In the genomic region with DNA sequence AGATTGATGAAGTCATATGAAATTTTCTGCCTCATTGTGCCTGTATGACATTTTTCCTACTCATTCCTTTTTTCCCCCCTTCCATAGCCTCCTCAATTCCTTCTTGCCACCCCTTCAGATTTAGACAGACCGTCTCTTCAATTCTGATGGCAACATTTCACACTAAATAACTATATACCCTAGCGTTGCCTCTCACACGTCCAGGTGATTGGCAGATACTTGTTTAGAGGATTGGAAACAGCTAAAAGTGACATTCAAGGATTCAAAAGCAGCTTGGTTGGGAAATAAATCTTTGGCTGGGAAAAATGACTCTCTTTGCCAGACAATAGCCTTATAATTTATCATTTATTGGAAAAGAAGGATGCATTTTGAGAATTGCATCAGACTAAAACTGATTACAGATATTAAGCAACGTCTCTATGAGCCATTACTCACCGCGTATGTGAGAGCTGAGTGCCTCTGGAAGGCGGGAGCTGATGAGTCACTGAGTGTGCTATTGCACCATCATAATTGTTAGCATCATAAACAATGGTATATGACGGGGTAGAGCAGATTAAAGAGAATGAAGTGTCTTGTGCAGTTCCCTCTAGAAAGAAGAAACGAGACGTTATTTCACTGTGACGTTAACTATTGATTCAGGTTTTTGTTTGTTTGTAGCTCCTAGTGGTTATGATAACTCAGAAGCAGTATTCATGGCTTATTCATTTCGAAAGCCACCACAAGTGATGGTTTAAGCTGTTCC, we compare ENCODE assay signal across 8 cellular contexts.
DNase-seq lines count a peak whose midpoint lies in the region; ATAC-seq and TF ChIP-seq lines count a peak whose summit lies in the region.

No MANE protein-coding gene starts in this region.

- no peak overlapping the region for H3K4me3 ChIP-seq in left lung

- H3K9me3 ChIP-seq in left lung, result no peaks in the 10 kb centered on the region

- no peaks in the 10 kb centered on the region for H3K36me3 ChIP-seq in left lung

- ATAC-seq in left lung (peak; percentile 93), HG03175 (IDR thresholded peaks at IDR 0.05; ENCODE audit: unreplicated experiment) (no peak), GM18861 (IDR thresholded peaks at IDR 0.05; ENCODE audit: unreplicated experiment) (no peak)

- H3K36me3 Mint-ChIP-seq in T-helper 2 cell treated with Interferon-gamma antibody and Interleukin-4, amounts not matched to agents 5 μg/mL and 100 μg/mL, for 36 hours (ENCODE audit: low read depth), result no peaks in the 10 kb centered on the region

- TF ChIP-seq CTCF in left lung (IDR thresholded peaks at IDR 0.05), result no peak

- peaks cover 2% of the 10 kb centered on the region for H3K4me1 Mint-ChIP-seq in T-helper 2 cell treated with Interferon-gamma antibody and Interleukin-4, amounts not matched to agents 5 μg/mL and 100 μg/mL, for 36 hours (ENCODE audit: low read depth)

- peaks cover 7% of the 10 kb centered on the region for H3K27me3 Mint-ChIP-seq in T-helper 2 cell treated with Interferon-gamma antibody and Interleukin-4, amounts not matched to agents 5 μg/mL and 100 μg/mL, for 36 hours (ENCODE audit: low read depth)

- intact Hi-C loops in left lung (cut with DNase I), result no loop called here

- H3K9me3 Mint-ChIP-seq in T-helper 2 cell treated with Interferon-gamma antibody and Interleukin-4, amounts not matched to agents 5 μg/mL and 100 μg/mL, for 36 hours, result no peaks in the 10 kb centered on the region

- H3K27me3 ChIP-seq in left lung, result no peaks in the 10 kb centered on the region

- no peak overlapping the region for H3K4me3 Mint-ChIP-seq in T-helper 2 cell treated with Interferon-gamma antibody and Interleukin-4, amounts not matched to agents 5 μg/mL and 100 μg/mL, for 36 hours

- peak overlapping the region; percentile 29 to 60 for H3K27ac ChIP-seq in left lung

- DNase-seq in Ammon's horn (ENCODE audit: low spot score) (peak; percentile 37), HS-27A (ENCODE audit: low read depth) (peak; percentile 61), left lung (peak in 1 of 2 donors; percentile 57), ecto neural progenitor cell (ENCODE audit: low spot score) (no peak), Kasumi-1 (lab: John Stamatoyannopoulos, UW) (no peak)
- DNase-seq in T-helper 2 cell treated with Interferon-gamma antibody and Interleukin-4, amounts not matched to agents 5 μg/mL and 100 μg/mL, for 36 hours (ENCODE audit: low spot score), result peak; percentile 13

- H3K27ac Mint-ChIP-seq in T-helper 2 cell treated with Interferon-gamma antibody and Interleukin-4, amounts not matched to agents 5 μg/mL and 100 μg/mL, for 36 hours, result no peak overlapping the region

- H3K4me1 ChIP-seq in left lung, result no peaks in the 10 kb centered on the region

Comparison
In these comparisons a context has a peak if more than half of its experiments do, and no peak if none do; other contexts are left out.
1. DNase-seq: peak in Ammon's horn (single experiment), HS-27A (single experiment) and T-helper 2 cell treated with Interferon-gamma antibody and Interleukin-4, amounts not matched to agents 5 μg/mL and 100 μg/mL, for 36 hours (single experiment); none in ecto neural progenitor cell (single experiment) and Kasumi-1 (0 of 2).